In the genomic region with DNA sequence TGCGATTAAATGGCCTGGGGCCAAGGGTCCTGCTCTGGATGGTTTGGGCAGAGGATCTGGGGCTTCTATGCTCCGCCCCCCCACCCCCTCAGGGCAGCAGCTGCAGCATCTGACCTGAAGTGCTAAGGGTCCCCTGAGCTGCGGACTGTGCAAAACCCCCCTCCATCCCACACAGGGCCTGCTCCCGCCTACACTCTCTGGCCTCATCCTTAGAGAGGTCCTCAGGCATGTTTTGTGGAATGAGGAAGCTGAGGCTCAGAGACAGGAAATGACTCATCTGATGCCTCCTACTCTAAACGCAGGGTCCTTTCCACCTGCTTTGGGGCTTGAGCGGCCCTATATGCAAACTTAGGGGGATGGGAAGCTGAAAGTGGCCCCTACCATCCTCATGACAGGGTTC, we compare ENCODE assay signal across 8 cellular contexts. TPM values are rescaled to one million over a fixed set of nuclear protein-coding genes. Genes with fewer than 3 reads are reported as not detected.
DNase-seq lines count a peak whose midpoint lies in the region; ATAC-seq, FAIRE-seq and TF ChIP-seq lines count a peak whose summit lies in the region.

No MANE protein-coding gene starts in this region.

- TF ChIP-seq POLR2A in H54 (IDR thresholded peaks at IDR 0.05; ENCODE audit: low read depth, low read length), result no peak

- no peak for FAIRE-seq in H54 (lab: Jason Lieb, UNC)

- H3K27ac Mint-ChIP-seq in activated CD4-positive, alpha-beta T cell treated with anti-CD3 and anti-CD28 coated beads, Interleukin-2, amount 10 ng/mL, durations not matched to agents 7 days and 5 days, result peak overlapping the region; percentile 19
- peak overlapping the region; percentile 82 for H3K27ac Mint-ChIP-seq in activated T-helper 17 cell treated with anti-CD3 and anti-CD28 coated beads, Interleukin-2, amount 50 U/mL, for 72 hours

- H3K4me3 Mint-ChIP-seq in activated CD4-positive, alpha-beta T cell treated with anti-CD3 and anti-CD28 coated beads, Interleukin-2, amount 10 ng/mL, durations not matched to agents 7 days and 5 days, result no peak overlapping the region
- H3K4me3 Mint-ChIP-seq in activated T-helper 17 cell treated with anti-CD3 and anti-CD28 coated beads, Interleukin-2, amount 50 U/mL, for 72 hours, result no peak overlapping the region

- CTCF ChIA-PET in activated CD4-positive, alpha-beta T cell treated with anti-CD3 and anti-CD28 coated beads, Interleukin-2, amount 10 ng/mL, durations not matched to agents 7 days and 5 days (lab: Charles Lee), result interaction anchor here (1.3 kb wide), 1 partner anchor 24 kb away, joined by 3 read pairs; no protein-coding TSS in a partner anchor

- peaks cover 1% of the 10 kb centered on the region for H3K27me3 Mint-ChIP-seq in activated CD4-positive, alpha-beta T cell treated with anti-CD3 and anti-CD28 coated beads, Interleukin-2, amount 10 ng/mL, durations not matched to agents 7 days and 5 days
- no peaks in the 10 kb centered on the region for H3K27me3 Mint-ChIP-seq in activated T-helper 17 cell treated with anti-CD3 and anti-CD28 coated beads, Interleukin-2, amount 50 U/mL, for 72 hours

- ATAC-seq in activated T-helper 17 cell treated with anti-CD3 and anti-CD28 coated beads, Interleukin-2, amount 50 U/mL, for 72 hours (replicated peaks), result peak; percentile 81
- peak; percentile 25 for ATAC-seq in left lobe of liver

- DNase-seq in activated CD4-positive, alpha-beta T cell treated with anti-CD3 and anti-CD28 coated beads, Interleukin-2, amount 10 ng/mL, durations not matched to agents 7 days and 5 days, result peak; percentile 7
- DNase-seq in activated CD4-positive, alpha-beta T cell treated with anti-CD3 and anti-CD28 coated beads, Interleukin-2, amount 50 U/mL, for 48 hours, result no peak
- DNase-seq in H54 (ENCODE audit: insufficient read length, low spot score) (peak; percentile 26), KG1 (lab: John Stamatoyannopoulos, UW) (peak; percentile 44), left lobe of liver (ENCODE audit: low spot score) (no peak), NCI-H2029 treated with DMSO at 0.1 percent for 48 hours (lab: John Stamatoyannopoulos, UW) (no peak), G401 (ENCODE audit: low spot score) (no peak)

- POLR2A ChIA-PET in activated CD4-positive, alpha-beta T cell treated with anti-CD3 and anti-CD28 coated beads, Interleukin-2, amount 10 ng/mL, durations not matched to agents 7 days and 5 days (lab: Charles Lee), result no interaction called here

- in situ Hi-C loops in G401 (cut with HindIII; ENCODE audit: low sequenced_read_pairs), result no loop called here

- H3K36me3 Mint-ChIP-seq in activated CD4-positive, alpha-beta T cell treated with anti-CD3 and anti-CD28 coated beads, Interleukin-2, amount 10 ng/mL, durations not matched to agents 7 days and 5 days (ENCODE audit: low read depth), result no peaks in the 10 kb centered on the region
- H3K36me3 Mint-ChIP-seq in activated T-helper 17 cell treated with anti-CD3 and anti-CD28 coated beads, Interleukin-2, amount 50 U/mL, for 72 hours (ENCODE audit: low read depth), result no peaks in the 10 kb centered on the region

- peaks cover 14% of the 10 kb centered on the region for H3K4me1 Mint-ChIP-seq in activated CD4-positive, alpha-beta T cell treated with anti-CD3 and anti-CD28 coated beads, Interleukin-2, amount 10 ng/mL, durations not matched to agents 7 days and 5 days
- peaks cover 9% of the 10 kb centered on the region for H3K4me1 Mint-ChIP-seq in activated T-helper 17 cell treated with anti-CD3 and anti-CD28 coated beads, Interleukin-2, amount 50 U/mL, for 72 hours

- H3K9me3 Mint-ChIP-seq in activated CD4-positive, alpha-beta T cell treated with anti-CD3 and anti-CD28 coated beads, Interleukin-2, amount 10 ng/mL, durations not matched to agents 7 days and 5 days, result no peaks in the 10 kb centered on the region
- H3K9me3 Mint-ChIP-seq in activated T-helper 17 cell treated with anti-CD3 and anti-CD28 coated beads, Interleukin-2, amount 50 U/mL, for 72 hours, result no peaks in the 10 kb centered on the region

RNA-seq across cellular contexts. Expression of a gene that starts 59.5 kb away (rescaled TPM):
- total RNA-seq in activated CD4-positive, alpha-beta T cell treated with anti-CD3 and anti-CD28 coated beads, Interleukin-2, amount 10 ng/mL, durations not matched to agents 7 days and 5 days, result 10 to 100 TPM; 46.7 to 54.8 TPM
- total RNA-seq in activated T-helper 17 cell treated with anti-CD3 and anti-CD28 coated beads, Interleukin-2, amount 50 U/mL, for 72 hours, result 100 to 1,000 TPM; 306 to 503 TPM
- 38.5 TPM for total RNA-seq in left lobe of liver
- total RNA-seq in G401 (2014; rRNA removed; shearing (Covaris generic)), result 74.3 and 81.8 TPM in 2 replicates

Comparison
In these comparisons a context has a peak if more than half of its experiments do, and no peak if none do; other contexts are left out.
1. DNase-seq: peak in activated CD4-positive, alpha-beta T cell treated with anti-CD3 and anti-CD28 coated beads, Interleukin-2, amount 10 ng/mL, durations not matched to agents 7 days and 5 days (single experiment), H54 (single experiment) and KG1 (single experiment); none in activated CD4-positive, alpha-beta T cell treated with anti-CD3 and anti-CD28 coated beads, Interleukin-2, amount 50 U/mL, for 48 hours (0 of 2), left lobe of liver (single experiment), NCI-H2029 treated with DMSO at 0.1 percent for 48 hours (single experiment) and G401 (single experiment).